In the genomic region with DNA sequence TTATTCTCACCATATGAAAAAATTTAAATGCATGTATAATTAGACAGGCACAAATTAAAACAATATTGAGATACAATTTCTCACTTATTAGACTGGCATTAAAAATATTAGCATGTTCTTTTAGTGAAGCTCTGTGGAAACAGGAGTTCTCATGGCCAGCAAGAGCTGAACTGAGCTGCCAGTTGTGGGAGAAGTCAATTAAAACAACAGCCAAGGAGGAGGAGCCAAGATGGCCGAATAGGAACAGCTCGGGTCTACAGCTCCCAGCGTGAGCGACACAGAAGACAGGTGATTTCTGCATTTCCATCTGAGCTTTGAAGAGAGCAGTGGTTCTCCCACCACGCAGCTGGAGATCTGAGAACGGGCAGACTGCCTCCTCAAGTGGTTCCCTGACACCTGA, we compare ENCODE assay signal across 14 cellular contexts. TPM values are rescaled to one million over a fixed set of nuclear protein-coding genes. Genes with fewer than 3 reads are reported as not detected.
DNase-seq lines count a peak whose midpoint lies in the region; TF ChIP-seq lines count a peak whose summit lies in the region.
"Not testable (repeated sequence)": the region's sequence is repeated elsewhere in the genome, so short reads cannot be mapped to it uniquely, and the experiment has no call there.
"Had no signal": no experiment of that assay in that cellular context is flagged by ENCODE, and none has a peak within 500 bp of the region (broad histone marks: within the 10 kb centered on the region; RNA-seq: fewer than 3 reads in every experiment).

No MANE protein-coding gene starts in this region.

- not testable (repeated sequence) for H4K20me1 ChIP-seq in OCI-LY7 (ENCODE audit: insufficient read depth, low read length); neural progenitor cell (ENCODE audit: low read depth)

- H3F3A ChIP-seq in neural progenitor cell (ENCODE audit: low read depth), result not testable (repeated sequence)

- peaks cover 33% of the 10 kb centered on the region for H3K27me3 Mint-ChIP-seq in endodermal cell (ENCODE audit: insufficient read depth)
- H3K27me3 Mint-ChIP-seq in neural progenitor cell (ENCODE audit: insufficient read depth, low read depth), result not testable (repeated sequence)

- not testable (repeated sequence) for H3K79me2 ChIP-seq in OCI-LY7 (ENCODE audit: insufficient read depth, low read depth, low read length); neural progenitor cell (ENCODE audit: low read depth)

- TF ChIP-seq CTCF in OCI-LY7 (conservative IDR thresholded peaks at IDR 0.05; ENCODE audit: low read length); endodermal cell (conservative IDR thresholded peaks at IDR 0.05); neural progenitor cell (IDR thresholded peaks at IDR 0.05): not testable (repeated sequence)

- H3K4me2 ChIP-seq in OCI-LY7 (ENCODE audit: low read length) (peak overlapping the region; percentile 33), neural progenitor cell (peak overlapping the region; percentile 46)

- H3K27ac ChIP-seq in HUES64 (ENCODE audit: low read depth, low read length); OCI-LY7 (ENCODE audit: low read depth, low read length, poor library complexity, severe bottlenecking); endodermal cell (ENCODE audit: low read depth, low read length); neural progenitor cell: not testable (repeated sequence)

- not testable (repeated sequence) for H3K36me3 ChIP-seq in ES-I3 (ENCODE audit: insufficient read depth, low read length); HUES64 (ENCODE audit: insufficient read depth, low read length); OCI-LY7 (ENCODE audit: insufficient read depth, low read length); endodermal cell (ENCODE audit: control insufficient read depth, insufficient read depth, low read length); neural progenitor cell

- H3K9ac ChIP-seq in ES-I3 (ENCODE audit: low read depth, low read length), result peak overlapping the region; percentile 11; the same call in 1 of the 2 replicates
- H3K9ac ChIP-seq in HUES64 (ENCODE audit: low read depth, low read length); endodermal cell (ENCODE audit: extremely low read depth, low read length, poor library complexity, severe bottlenecking); neural progenitor cell: not testable (repeated sequence)

- H2AFZ ChIP-seq in OCI-LY7 (ENCODE audit: low read length), result peak overlapping the region; percentile 29; the same call in 1 of the 2 replicates
- peak overlapping the region; percentile 70 for H2AFZ ChIP-seq in neural progenitor cell (replicated peaks)

- not testable (repeated sequence) for BruUV-seq in OCI-LY7 (replicated peaks; lab: Mats Ljungman, UMichigan)

- H3K4me3 Mint-ChIP-seq in endodermal cell, result peak overlapping the region; percentile 49
- H3K4me3 Mint-ChIP-seq in neural progenitor cell, result not testable (repeated sequence)

- CTCF ChIA-PET in OCI-LY7 (lab: Charles Lee; ENCODE audit: unreplicated experiment), result not testable (repeated sequence)

- H3K9me3 Mint-ChIP-seq in endodermal cell, neural progenitor cell: not testable (repeated sequence)

- not testable (repeated sequence) for H3K9me2 ChIP-seq in OCI-LY7 (ENCODE audit: insufficient read depth, low read length)

- H3K4me3 ChIP-seq in HUES64 (ENCODE audit: low read length), result 0 out of 2 replicates have a peak overlapping the region, but pooled peaks have one; percentile 0
- H3K4me3 ChIP-seq in OCI-LY7 (ENCODE audit: low read depth, low read length, poor library complexity, severe bottlenecking); endodermal cell (ENCODE audit: low read length); neural progenitor cell: not testable (repeated sequence)

- not testable (repeated sequence) for H3K27ac Mint-ChIP-seq in endodermal cell, neural progenitor cell

- POLR2A ChIA-PET in OCI-LY7 (lab: Charles Lee), result interaction anchor here (0.6 to 0.9 kb wide), 2 partner anchors 38 to 1937 kb away, joined by 3 to 5 read pairs; no protein-coding TSS in a partner anchor

- 52% methylated on average over 6 of the region's 6 CpGs for WGBS in HUES64
- WGBS in endodermal cell (ENCODE audit: insufficient coverage in 1 of 2, insufficient read length in 1 of 2), 2 experiments, result 59 to 69% methylated on average over 6 of the region's 6 CpGs

- H3K4me1 ChIP-seq in ES-I3 (ENCODE audit: insufficient read depth, low read length); HUES64 (ENCODE audit: insufficient read depth, low read length); OCI-LY7 (ENCODE audit: insufficient read depth, low read length, poor library complexity, severe bottlenecking); endodermal cell (ENCODE audit: control insufficient read depth, insufficient read depth, low read length); neural progenitor cell: not testable (repeated sequence)

- not testable (repeated sequence) for H3K27me3 ChIP-seq in HUES64 (ENCODE audit: insufficient read depth, low read length)
- H3K27me3 ChIP-seq in endodermal cell (ENCODE audit: control insufficient read depth, insufficient read depth, low read length, poor library complexity, severe bottlenecking), result peaks cover 13% of the 10 kb centered on the region
- H3K27me3 ChIP-seq in neural progenitor cell, result peaks cover 30% of the 10 kb centered on the region

- not testable (repeated sequence) for H3K9me3 ChIP-seq in ES-I3 (ENCODE audit: control insufficient read depth, insufficient read depth, low read length); HUES64 (ENCODE audit: insufficient read depth, low read depth, low read length); OCI-LY7 (ENCODE audit: low read length); endodermal cell (ENCODE audit: control insufficient read depth, low read length); neural progenitor cell (ENCODE audit: low read depth)

- not testable (repeated sequence) for H3K36me3 Mint-ChIP-seq in endodermal cell (ENCODE audit: low read depth); neural progenitor cell

- intact Hi-C loops in OCI-LY7 (cut with micrococcal nuclease; ENCODE audit: unreplicated experiment), result not testable (repeated sequence)

- not testable (repeated sequence) for H3K4me1 Mint-ChIP-seq in endodermal cell, neural progenitor cell

- DNase-seq in NCI-H146 treated with DMSO at 0.1 percent for 48 hours (lab: John Stamatoyannopoulos, UW; ENCODE audit: unreplicated experiment) (peak; percentile 5), NCI-H748 (lab: John Stamatoyannopoulos, UW; ENCODE audit: unreplicated experiment) (peak; percentile 24), endodermal cell (peak; percentile 51), neural progenitor cell (ENCODE audit: low spot score) (peak; percentile 7)
- not testable (repeated sequence) for DNase-seq in OCI-LY7 (ENCODE audit: low spot score)

RNA-seq across cellular contexts. Expression of a gene that starts 14.0 kb away (rescaled TPM):
- polyA plus RNA-seq in HUES64 (2013, experiment 1 of 2), result not detected
- polyA plus RNA-seq in HUES64 (2013, experiment 2 of 2), result not detected
- 0.35 and 0.75 TPM in 2 replicates for total RNA-seq in OCI-LY7 (2014; rRNA removed; shearing (Covaris generic))
- total RNA-seq in OCI-LY7 (2022) (not detected in 2 replicates), endodermal cell (not detected), neural progenitor cell (ENCODE audit: low replicate concordance) (0.22 TPM in 1 of 2 replicates, not detected in the other)
- polyA plus RNA-seq in endodermal cell (2013, experiment 1 of 2), result not detected
- polyA plus RNA-seq in endodermal cell (2013, experiment 2 of 2), result not detected
- total RNA-seq: Caco-2; CD4-positive, CD25-positive, alpha-beta regulatory T cell; CD8-positive, alpha-beta memory T cell; G401; H1; H9 had no signal
- polyA plus RNA-seq: CD4-positive, CD25-positive, alpha-beta regulatory T cell; CD8-positive, alpha-beta memory T cell had no signal

RNA-seq across cellular contexts. Expression of a gene that starts 30.9 kb away (rescaled TPM):
- polyA plus RNA-seq in HUES64 (2013, experiment 1 of 2), result not detected
- not detected for polyA plus RNA-seq in HUES64 (2013, experiment 2 of 2)
- not detected in 2 replicates for total RNA-seq in OCI-LY7 (2014; rRNA removed; shearing (Covaris generic))
- total RNA-seq in OCI-LY7 (2022) (not detected in 2 replicates), endodermal cell (not detected), neural progenitor cell (ENCODE audit: low replicate concordance) (not detected in 2 replicates)
- polyA plus RNA-seq in endodermal cell (2013, experiment 1 of 2), result not detected
- not detected for polyA plus RNA-seq in endodermal cell (2013, experiment 2 of 2)
- total RNA-seq: Caco-2; CD4-positive, CD25-positive, alpha-beta regulatory T cell; CD8-positive, alpha-beta memory T cell; G401; GM12878; H1; H9 had no signal
- polyA plus RNA-seq: CD4-positive, CD25-positive, alpha-beta regulatory T cell; CD8-positive, alpha-beta memory T cell; GM12878; H1 had no signal
